Comparison of ENCODE assay signal across 19 cellular contexts in the genomic region with DNA sequence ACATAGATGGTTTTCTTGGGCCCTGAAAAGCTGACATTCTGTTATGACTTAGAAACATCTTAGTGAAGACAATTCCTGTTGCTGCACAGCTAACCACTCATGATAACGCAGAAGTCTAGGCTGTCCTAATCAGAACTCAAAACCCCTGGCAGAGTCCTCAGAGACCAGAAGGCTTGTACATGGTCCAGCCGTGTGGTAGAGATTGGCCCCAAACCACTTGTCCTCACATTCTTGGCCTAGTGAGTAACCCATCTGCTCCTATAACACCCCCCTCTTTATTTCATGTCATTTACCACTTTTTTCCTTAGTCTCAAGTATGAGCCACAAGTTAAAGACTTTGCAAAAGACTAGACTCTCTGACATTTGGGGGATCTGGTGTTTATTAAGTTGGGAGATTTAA.
"Had no signal": no experiment of that assay in that cellular context is flagged by ENCODE, and none has a peak within 500 bp of the region (broad histone marks: within the 10 kb centered on the region; RNA-seq: fewer than 3 reads in every experiment).

No MANE protein-coding gene starts in this region.

- H3K36me3 ChIP-seq: cardiac muscle cell, gastrocnemius medialis, left lung had no signal

- H3K4me3 Mint-ChIP-seq: activated CD4-positive, alpha-beta T cell treated with anti-CD3 and anti-CD28 coated beads, Interleukin-2, amount 10 ng/mL, durations not matched to agents 24 days and 14 days; activated CD8-positive, alpha-beta T cell treated with anti-CD3 and anti-CD28 coated beads for 36 hours; activated naive CD4-positive, alpha-beta T cell treated with anti-CD3 and anti-CD28 coated beads, Interleukin-2, amount 10 ng/mL, durations not matched to agents 7 days and 5 days; activated naive CD8-positive, alpha-beta T cell treated with anti-CD3 and anti-CD28 coated beads, Interleukin-2, amount 50 U/mL, for 24 hours; activated T-helper 17 cell treated with anti-CD3 and anti-CD28 coated beads, Interleukin-2, amount 50 U/mL, for 72 hours; effector memory CD8-positive, alpha-beta T cell; stimulated activated naive CD8-positive, alpha-beta T cell treated with anti-CD3 and anti-CD28 coated beads, Interleukin-15, amount 100 ng/mL, for 72 hours; type B pancreatic cell had no signal

- H3K9me3 ChIP-seq: gastrocnemius medialis, left lung had no signal

- H3K4me3 ChIP-seq: cardiac muscle cell, gastrocnemius medialis, left lung had no signal

- ATAC-seq: activated CD8-positive, alpha-beta T cell treated with anti-CD3 and anti-CD28 coated beads for 36 hours; activated naive CD8-positive, alpha-beta T cell treated with anti-CD3 and anti-CD28 coated beads, Interleukin-2, amount 50 U/mL, for 24 hours; activated T-helper 17 cell treated with anti-CD3 and anti-CD28 coated beads, Interleukin-2, amount 50 U/mL, for 72 hours; effector memory CD8-positive, alpha-beta T cell; gastrocnemius medialis; left lung; stimulated activated naive CD8-positive, alpha-beta T cell treated with anti-CD3 and anti-CD28 coated beads, Interleukin-15, amount 100 ng/mL, for 72 hours had no signal

- H3K27ac ChIP-seq: cardiac muscle cell, gastrocnemius medialis, left lung had no signal

- H3K27me3 ChIP-seq: gastrocnemius medialis had no signal

- DNase-seq: activated CD4-positive, alpha-beta T cell treated with anti-CD3 and anti-CD28 coated beads, Interleukin-2, amount 10 ng/mL, durations not matched to agents 24 days and 14 days; activated CD8-positive, alpha-beta T cell treated with anti-CD3 and anti-CD28 coated beads for 36 hours; activated naive CD4-positive, alpha-beta T cell treated with anti-CD3 and anti-CD28 coated beads, Interleukin-2, amount 10 ng/mL, durations not matched to agents 7 days and 5 days; activated naive CD8-positive, alpha-beta T cell treated with anti-CD3 and anti-CD28 coated beads, Interleukin-2, amount 50 U/mL, for 24 hours; activated T-cell treated with anti-CD3 and anti-CD28 coated beads, Interleukin-2, amount 50 U/mL, for 1 hour; aorta; effector memory CD8-positive, alpha-beta T cell; gastrocnemius medialis; head of caudate nucleus; left lung; mammary epithelial cell; occipital lobe; retina; stimulated activated naive CD8-positive, alpha-beta T cell treated with anti-CD3 and anti-CD28 coated beads, Interleukin-15, amount 100 ng/mL, for 72 hours; T-helper 1 cell; T-helper 9 cell had no signal

- H3K36me3 Mint-ChIP-seq: activated naive CD4-positive, alpha-beta T cell treated with anti-CD3 and anti-CD28 coated beads, Interleukin-2, amount 10 ng/mL, durations not matched to agents 7 days and 5 days; type B pancreatic cell had no signal

- H3K27me3 Mint-ChIP-seq: activated CD4-positive, alpha-beta T cell treated with anti-CD3 and anti-CD28 coated beads, Interleukin-2, amount 10 ng/mL, durations not matched to agents 24 days and 14 days; activated naive CD4-positive, alpha-beta T cell treated with anti-CD3 and anti-CD28 coated beads, Interleukin-2, amount 10 ng/mL, durations not matched to agents 7 days and 5 days had no signal

- H3K4me1 ChIP-seq: gastrocnemius medialis, left lung had no signal

- H3K9me3 Mint-ChIP-seq: activated CD4-positive, alpha-beta T cell treated with anti-CD3 and anti-CD28 coated beads, Interleukin-2, amount 10 ng/mL, durations not matched to agents 24 days and 14 days; activated CD8-positive, alpha-beta T cell treated with anti-CD3 and anti-CD28 coated beads for 36 hours; activated naive CD4-positive, alpha-beta T cell treated with anti-CD3 and anti-CD28 coated beads, Interleukin-2, amount 10 ng/mL, durations not matched to agents 7 days and 5 days; activated naive CD8-positive, alpha-beta T cell treated with anti-CD3 and anti-CD28 coated beads, Interleukin-2, amount 50 U/mL, for 24 hours; effector memory CD8-positive, alpha-beta T cell; stimulated activated naive CD8-positive, alpha-beta T cell treated with anti-CD3 and anti-CD28 coated beads, Interleukin-15, amount 100 ng/mL, for 72 hours; type B pancreatic cell had no signal

- H3K4me1 Mint-ChIP-seq: activated CD4-positive, alpha-beta T cell treated with anti-CD3 and anti-CD28 coated beads, Interleukin-2, amount 10 ng/mL, durations not matched to agents 24 days and 14 days; activated naive CD4-positive, alpha-beta T cell treated with anti-CD3 and anti-CD28 coated beads, Interleukin-2, amount 10 ng/mL, durations not matched to agents 7 days and 5 days; activated naive CD8-positive, alpha-beta T cell treated with anti-CD3 and anti-CD28 coated beads, Interleukin-2, amount 50 U/mL, for 24 hours; activated T-helper 17 cell treated with anti-CD3 and anti-CD28 coated beads, Interleukin-2, amount 50 U/mL, for 72 hours; stimulated activated naive CD8-positive, alpha-beta T cell treated with anti-CD3 and anti-CD28 coated beads, Interleukin-15, amount 100 ng/mL, for 72 hours had no signal

- H3K27ac Mint-ChIP-seq: activated CD4-positive, alpha-beta T cell treated with anti-CD3 and anti-CD28 coated beads, Interleukin-2, amount 10 ng/mL, durations not matched to agents 24 days and 14 days; activated CD8-positive, alpha-beta T cell treated with anti-CD3 and anti-CD28 coated beads for 36 hours; activated naive CD4-positive, alpha-beta T cell treated with anti-CD3 and anti-CD28 coated beads, Interleukin-2, amount 10 ng/mL, durations not matched to agents 7 days and 5 days; activated naive CD8-positive, alpha-beta T cell treated with anti-CD3 and anti-CD28 coated beads, Interleukin-2, amount 50 U/mL, for 24 hours; activated T-helper 17 cell treated with anti-CD3 and anti-CD28 coated beads, Interleukin-2, amount 50 U/mL, for 72 hours; effector memory CD8-positive, alpha-beta T cell; stimulated activated naive CD8-positive, alpha-beta T cell treated with anti-CD3 and anti-CD28 coated beads, Interleukin-15, amount 100 ng/mL, for 72 hours; type B pancreatic cell had no signal
